ENCODE assay signal across 1 cellular context in the genomic region with DNA sequence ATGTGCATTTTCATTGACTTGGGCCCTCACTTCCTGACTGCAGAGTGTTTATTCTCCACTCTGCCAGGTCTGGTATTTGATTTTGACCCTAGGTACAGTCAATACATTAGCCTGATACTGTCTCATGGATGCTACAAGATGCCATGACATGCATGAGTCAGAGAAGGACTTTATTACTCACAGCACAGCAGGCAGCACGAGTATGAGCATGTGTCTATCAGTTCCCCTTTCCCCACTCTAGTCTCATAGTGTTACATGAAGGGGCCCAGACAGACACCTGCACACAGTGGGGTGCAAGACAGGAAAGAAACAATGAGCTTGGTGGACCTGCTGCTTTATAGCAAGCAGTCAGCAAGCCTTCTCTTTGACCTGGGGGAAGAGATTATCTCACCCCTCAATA.
TF ChIP-seq lines count a peak whose summit lies in the region.

No MANE protein-coding gene starts in this region.

TF ChIP-seq in HEK293, 187 proteins besides CTCF, POLR2A, EP300 and RAD21 (continued from another document and continues in another):
- TF ChIP-seq, protein P1, sequence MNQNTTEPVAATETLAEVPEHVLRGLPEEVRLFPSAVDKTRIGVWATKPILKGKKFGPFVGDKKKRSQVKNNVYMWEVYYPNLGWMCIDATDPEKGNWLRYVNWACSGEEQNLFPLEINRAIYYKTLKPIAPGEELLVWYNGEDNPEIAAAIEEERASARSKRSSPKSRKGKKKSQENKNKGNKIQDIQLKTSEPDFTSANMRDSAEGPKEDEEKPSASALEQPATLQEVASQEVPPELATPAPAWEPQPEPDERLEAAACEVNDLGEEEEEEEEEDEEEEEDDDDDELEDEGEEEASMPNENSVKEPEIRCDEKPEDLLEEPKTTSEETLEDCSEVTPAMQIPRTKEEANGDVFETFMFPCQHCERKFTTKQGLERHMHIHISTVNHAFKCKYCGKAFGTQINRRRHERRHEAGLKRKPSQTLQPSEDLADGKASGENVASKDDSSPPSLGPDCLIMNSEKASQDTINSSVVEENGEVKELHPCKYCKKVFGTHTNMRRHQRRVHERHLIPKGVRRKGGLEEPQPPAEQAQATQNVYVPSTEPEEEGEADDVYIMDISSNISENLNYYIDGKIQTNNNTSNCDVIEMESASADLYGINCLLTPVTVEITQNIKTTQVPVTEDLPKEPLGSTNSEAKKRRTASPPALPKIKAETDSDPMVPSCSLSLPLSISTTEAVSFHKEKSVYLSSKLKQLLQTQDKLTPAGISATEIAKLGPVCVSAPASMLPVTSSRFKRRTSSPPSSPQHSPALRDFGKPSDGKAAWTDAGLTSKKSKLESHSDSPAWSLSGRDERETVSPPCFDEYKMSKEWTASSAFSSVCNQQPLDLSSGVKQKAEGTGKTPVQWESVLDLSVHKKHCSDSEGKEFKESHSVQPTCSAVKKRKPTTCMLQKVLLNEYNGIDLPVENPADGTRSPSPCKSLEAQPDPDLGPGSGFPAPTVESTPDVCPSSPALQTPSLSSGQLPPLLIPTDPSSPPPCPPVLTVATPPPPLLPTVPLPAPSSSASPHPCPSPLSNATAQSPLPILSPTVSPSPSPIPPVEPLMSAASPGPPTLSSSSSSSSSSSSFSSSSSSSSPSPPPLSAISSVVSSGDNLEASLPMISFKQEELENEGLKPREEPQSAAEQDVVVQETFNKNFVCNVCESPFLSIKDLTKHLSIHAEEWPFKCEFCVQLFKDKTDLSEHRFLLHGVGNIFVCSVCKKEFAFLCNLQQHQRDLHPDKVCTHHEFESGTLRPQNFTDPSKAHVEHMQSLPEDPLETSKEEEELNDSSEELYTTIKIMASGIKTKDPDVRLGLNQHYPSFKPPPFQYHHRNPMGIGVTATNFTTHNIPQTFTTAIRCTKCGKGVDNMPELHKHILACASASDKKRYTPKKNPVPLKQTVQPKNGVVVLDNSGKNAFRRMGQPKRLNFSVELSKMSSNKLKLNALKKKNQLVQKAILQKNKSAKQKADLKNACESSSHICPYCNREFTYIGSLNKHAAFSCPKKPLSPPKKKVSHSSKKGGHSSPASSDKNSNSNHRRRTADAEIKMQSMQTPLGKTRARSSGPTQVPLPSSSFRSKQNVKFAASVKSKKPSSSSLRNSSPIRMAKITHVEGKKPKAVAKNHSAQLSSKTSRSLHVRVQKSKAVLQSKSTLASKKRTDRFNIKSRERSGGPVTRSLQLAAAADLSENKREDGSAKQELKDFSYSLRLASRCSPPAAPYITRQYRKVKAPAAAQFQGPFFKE (tag by site-specific recombination; IDR thresholded peaks at IDR 0.05; ENCODE audit: borderline replicate concordance): no peak
- TF ChIP-seq ZEB2 (tag by site-specific recombination; IDR thresholded peaks at IDR 0.05): 0 out of 2 replicates have a peak, but pooled peaks have one; percentile 16
- TF ChIP-seq KLF10 (tag by site-specific recombination; IDR thresholded peaks at IDR 0.05): no peak
- TF ChIP-seq ZFP69B (tag by site-specific recombination; IDR thresholded peaks at IDR 0.05): no peak
- TF ChIP-seq ZNF391 (tag by site-specific recombination; IDR thresholded peaks at IDR 0.05; ENCODE audit: borderline replicate concordance, low read depth): no peak
- no peak for TF ChIP-seq ZNF768 (tag by site-specific recombination; IDR thresholded peaks at IDR 0.05)
- TF ChIP-seq ZBTB20 (tag by site-specific recombination; IDR thresholded peaks at IDR 0.05): 0 out of 2 replicates have a peak, but pooled peaks have one; percentile 25
- TF ChIP-seq ZNF248 (tag by site-specific recombination; IDR thresholded peaks at IDR 0.05): no peak
- peak; percentile 71 for TF ChIP-seq SP7 (tag by site-specific recombination; IDR thresholded peaks at IDR 0.05)
- no peak for TF ChIP-seq ZNF132 (tag by site-specific recombination; IDR thresholded peaks at IDR 0.05; ENCODE audit: borderline replicate concordance)
- TF ChIP-seq, protein P2, sequence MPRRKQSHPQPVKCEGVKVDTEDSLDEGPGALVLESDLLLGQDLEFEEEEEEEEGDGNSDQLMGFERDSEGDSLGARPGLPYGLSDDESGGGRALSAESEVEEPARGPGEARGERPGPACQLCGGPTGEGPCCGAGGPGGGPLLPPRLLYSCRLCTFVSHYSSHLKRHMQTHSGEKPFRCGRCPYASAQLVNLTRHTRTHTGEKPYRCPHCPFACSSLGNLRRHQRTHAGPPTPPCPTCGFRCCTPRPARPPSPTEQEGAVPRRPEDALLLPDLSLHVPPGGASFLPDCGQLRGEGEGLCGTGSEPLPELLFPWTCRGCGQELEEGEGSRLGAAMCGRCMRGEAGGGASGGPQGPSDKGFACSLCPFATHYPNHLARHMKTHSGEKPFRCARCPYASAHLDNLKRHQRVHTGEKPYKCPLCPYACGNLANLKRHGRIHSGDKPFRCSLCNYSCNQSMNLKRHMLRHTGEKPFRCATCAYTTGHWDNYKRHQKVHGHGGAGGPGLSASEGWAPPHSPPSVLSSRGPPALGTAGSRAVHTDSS (tag by site-specific recombination; IDR thresholded peaks at IDR 0.05): no peak
- TF ChIP-seq FEZF1 (tag by site-specific recombination; IDR thresholded peaks at IDR 0.05): peak; percentile 41; the same call in 1 of the 2 replicates
- peak; percentile 35; the same call in 1 of the 2 replicates for TF ChIP-seq GFI1B (tag by site-specific recombination; IDR thresholded peaks at IDR 0.05)
- TF ChIP-seq ZNF366 (tag by site-specific recombination; conservative IDR thresholded peaks at IDR 0.05): peak; percentile 27; the same call in 1 of the 2 replicates
- TF ChIP-seq, protein P3, sequence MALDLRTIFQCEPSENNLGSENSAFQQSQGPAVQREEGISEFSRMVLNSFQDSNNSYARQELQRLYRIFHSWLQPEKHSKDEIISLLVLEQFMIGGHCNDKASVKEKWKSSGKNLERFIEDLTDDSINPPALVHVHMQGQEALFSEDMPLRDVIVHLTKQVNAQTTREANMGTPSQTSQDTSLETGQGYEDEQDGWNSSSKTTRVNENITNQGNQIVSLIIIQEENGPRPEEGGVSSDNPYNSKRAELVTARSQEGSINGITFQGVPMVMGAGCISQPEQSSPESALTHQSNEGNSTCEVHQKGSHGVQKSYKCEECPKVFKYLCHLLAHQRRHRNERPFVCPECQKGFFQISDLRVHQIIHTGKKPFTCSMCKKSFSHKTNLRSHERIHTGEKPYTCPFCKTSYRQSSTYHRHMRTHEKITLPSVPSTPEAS (tag by site-specific recombination; IDR thresholded peaks at IDR 0.05): no peak
- no peak for TF ChIP-seq ZNF747 (tag by site-specific recombination; IDR thresholded peaks at IDR 0.05)
- TF ChIP-seq, protein P4, sequence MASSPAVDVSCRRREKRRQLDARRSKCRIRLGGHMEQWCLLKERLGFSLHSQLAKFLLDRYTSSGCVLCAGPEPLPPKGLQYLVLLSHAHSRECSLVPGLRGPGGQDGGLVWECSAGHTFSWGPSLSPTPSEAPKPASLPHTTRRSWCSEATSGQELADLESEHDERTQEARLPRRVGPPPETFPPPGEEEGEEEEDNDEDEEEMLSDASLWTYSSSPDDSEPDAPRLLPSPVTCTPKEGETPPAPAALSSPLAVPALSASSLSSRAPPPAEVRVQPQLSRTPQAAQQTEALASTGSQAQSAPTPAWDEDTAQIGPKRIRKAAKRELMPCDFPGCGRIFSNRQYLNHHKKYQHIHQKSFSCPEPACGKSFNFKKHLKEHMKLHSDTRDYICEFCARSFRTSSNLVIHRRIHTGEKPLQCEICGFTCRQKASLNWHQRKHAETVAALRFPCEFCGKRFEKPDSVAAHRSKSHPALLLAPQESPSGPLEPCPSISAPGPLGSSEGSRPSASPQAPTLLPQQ (tag by site-specific recombination; IDR thresholded peaks at IDR 0.05): peak; percentile 61
- TF ChIP-seq ZNF292 (tag by site-specific recombination; IDR thresholded peaks at IDR 0.05; ENCODE audit: borderline replicate concordance, low read depth): no peak
- TF ChIP-seq HOXA7 (CRISPR knock-in tag; IDR thresholded peaks at IDR 0.05; ENCODE audit: borderline replicate concordance): no peak
- no peak for TF ChIP-seq REPIN1 (tag by site-specific recombination; IDR thresholded peaks at IDR 0.05; ENCODE audit: low read depth)
- 0 out of 2 replicates have a peak, but pooled peaks have one; percentile 18 for TF ChIP-seq OSR2 (tag by site-specific recombination; IDR thresholded peaks at IDR 0.05)
- no peak for TF ChIP-seq SCRT1 (tag by site-specific recombination; IDR thresholded peaks at IDR 0.05; ENCODE audit: borderline replicate concordance)
- no peak for TF ChIP-seq ZNF610 (tag by site-specific recombination; IDR thresholded peaks at IDR 0.05; ENCODE audit: borderline replicate concordance)
- TF ChIP-seq MZF1 (tag by site-specific recombination; IDR thresholded peaks at IDR 0.05; ENCODE audit: borderline replicate concordance): no peak
- TF ChIP-seq ZNF324 (tag by site-specific recombination; IDR thresholded peaks at IDR 0.05): no peak
- 0 out of 2 replicates have a peak, but pooled peaks have one; percentile 21 for TF ChIP-seq ZBTB8A (tag by site-specific recombination; IDR thresholded peaks at IDR 0.05)
- peak; percentile 24; the same call in 1 of the 2 replicates for TF ChIP-seq ZSCAN30 (tag by site-specific recombination; IDR thresholded peaks at IDR 0.05)
- no peak for TF ChIP-seq ZNF830 (tag by site-specific recombination; IDR thresholded peaks at IDR 0.05; ENCODE audit: low read depth)
- TF ChIP-seq ZNF561 (tag by site-specific recombination; IDR thresholded peaks at IDR 0.05; ENCODE audit: borderline replicate concordance): 0 out of 2 replicates have a peak, but pooled peaks have one; percentile 31
- no peak for TF ChIP-seq SETDB1 (IDR thresholded peaks at IDR 0.05; ENCODE audit: insufficient read length, low read length)
- TF ChIP-seq, protein P5, sequence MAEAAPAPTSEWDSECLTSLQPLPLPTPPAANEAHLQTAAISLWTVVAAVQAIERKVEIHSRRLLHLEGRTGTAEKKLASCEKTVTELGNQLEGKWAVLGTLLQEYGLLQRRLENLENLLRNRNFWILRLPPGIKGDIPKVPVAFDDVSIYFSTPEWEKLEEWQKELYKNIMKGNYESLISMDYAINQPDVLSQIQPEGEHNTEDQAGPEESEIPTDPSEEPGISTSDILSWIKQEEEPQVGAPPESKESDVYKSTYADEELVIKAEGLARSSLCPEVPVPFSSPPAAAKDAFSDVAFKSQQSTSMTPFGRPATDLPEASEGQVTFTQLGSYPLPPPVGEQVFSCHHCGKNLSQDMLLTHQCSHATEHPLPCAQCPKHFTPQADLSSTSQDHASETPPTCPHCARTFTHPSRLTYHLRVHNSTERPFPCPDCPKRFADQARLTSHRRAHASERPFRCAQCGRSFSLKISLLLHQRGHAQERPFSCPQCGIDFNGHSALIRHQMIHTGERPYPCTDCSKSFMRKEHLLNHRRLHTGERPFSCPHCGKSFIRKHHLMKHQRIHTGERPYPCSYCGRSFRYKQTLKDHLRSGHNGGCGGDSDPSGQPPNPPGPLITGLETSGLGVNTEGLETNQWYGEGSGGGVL (tag by site-specific recombination; IDR thresholded peaks at IDR 0.05): peak; percentile 44; the same call in 1 of the 2 replicates
- TF ChIP-seq, protein P6, sequence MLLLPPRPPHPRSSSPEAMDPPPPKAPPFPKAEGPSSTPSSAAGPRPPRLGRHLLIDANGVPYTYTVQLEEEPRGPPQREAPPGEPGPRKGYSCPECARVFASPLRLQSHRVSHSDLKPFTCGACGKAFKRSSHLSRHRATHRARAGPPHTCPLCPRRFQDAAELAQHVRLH (tag by site-specific recombination; IDR thresholded peaks at IDR 0.05): no peak
- no peak for TF ChIP-seq MYNN (tag by site-specific recombination; IDR thresholded peaks at IDR 0.05; ENCODE audit: borderline replicate concordance)
- no peak for TF ChIP-seq TCF7L2 (IDR thresholded peaks at IDR 0.05; ENCODE audit: borderline replicate concordance, low read depth, low read length)
- TF ChIP-seq ZNF548 (tag by site-specific recombination; IDR thresholded peaks at IDR 0.05): no peak
- TF ChIP-seq ZNF521 (tag by site-specific recombination; IDR thresholded peaks at IDR 0.05): no peak
- TF ChIP-seq ZNF169 (tag by site-specific recombination; IDR thresholded peaks at IDR 0.05): no peak
- no peak; the same call in 1 of the 2 replicates for TF ChIP-seq ZNF335 (tag by site-specific recombination; conservative IDR thresholded peaks at IDR 0.05)
- no peak for TF ChIP-seq ZNF2 (tag by site-specific recombination; IDR thresholded peaks at IDR 0.05)
- TF ChIP-seq, protein P7, sequence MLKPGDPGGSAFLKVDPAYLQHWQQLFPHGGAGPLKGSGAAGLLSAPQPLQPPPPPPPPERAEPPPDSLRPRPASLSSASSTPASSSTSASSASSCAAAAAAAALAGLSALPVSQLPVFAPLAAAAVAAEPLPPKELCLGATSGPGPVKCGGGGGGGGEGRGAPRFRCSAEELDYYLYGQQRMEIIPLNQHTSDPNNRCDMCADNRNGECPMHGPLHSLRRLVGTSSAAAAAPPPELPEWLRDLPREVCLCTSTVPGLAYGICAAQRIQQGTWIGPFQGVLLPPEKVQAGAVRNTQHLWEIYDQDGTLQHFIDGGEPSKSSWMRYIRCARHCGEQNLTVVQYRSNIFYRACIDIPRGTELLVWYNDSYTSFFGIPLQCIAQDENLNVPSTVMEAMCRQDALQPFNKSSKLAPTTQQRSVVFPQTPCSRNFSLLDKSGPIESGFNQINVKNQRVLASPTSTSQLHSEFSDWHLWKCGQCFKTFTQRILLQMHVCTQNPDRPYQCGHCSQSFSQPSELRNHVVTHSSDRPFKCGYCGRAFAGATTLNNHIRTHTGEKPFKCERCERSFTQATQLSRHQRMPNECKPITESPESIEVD (tag by site-specific recombination; IDR thresholded peaks at IDR 0.05): peak; percentile 33; the same call in 1 of the 2 replicates
- TF ChIP-seq ZNF530 (tag by site-specific recombination; IDR thresholded peaks at IDR 0.05; ENCODE audit: low read depth): no peak
- no peak for TF ChIP-seq OVOL3 (tag by site-specific recombination; IDR thresholded peaks at IDR 0.05)
- TF ChIP-seq, protein P8, sequence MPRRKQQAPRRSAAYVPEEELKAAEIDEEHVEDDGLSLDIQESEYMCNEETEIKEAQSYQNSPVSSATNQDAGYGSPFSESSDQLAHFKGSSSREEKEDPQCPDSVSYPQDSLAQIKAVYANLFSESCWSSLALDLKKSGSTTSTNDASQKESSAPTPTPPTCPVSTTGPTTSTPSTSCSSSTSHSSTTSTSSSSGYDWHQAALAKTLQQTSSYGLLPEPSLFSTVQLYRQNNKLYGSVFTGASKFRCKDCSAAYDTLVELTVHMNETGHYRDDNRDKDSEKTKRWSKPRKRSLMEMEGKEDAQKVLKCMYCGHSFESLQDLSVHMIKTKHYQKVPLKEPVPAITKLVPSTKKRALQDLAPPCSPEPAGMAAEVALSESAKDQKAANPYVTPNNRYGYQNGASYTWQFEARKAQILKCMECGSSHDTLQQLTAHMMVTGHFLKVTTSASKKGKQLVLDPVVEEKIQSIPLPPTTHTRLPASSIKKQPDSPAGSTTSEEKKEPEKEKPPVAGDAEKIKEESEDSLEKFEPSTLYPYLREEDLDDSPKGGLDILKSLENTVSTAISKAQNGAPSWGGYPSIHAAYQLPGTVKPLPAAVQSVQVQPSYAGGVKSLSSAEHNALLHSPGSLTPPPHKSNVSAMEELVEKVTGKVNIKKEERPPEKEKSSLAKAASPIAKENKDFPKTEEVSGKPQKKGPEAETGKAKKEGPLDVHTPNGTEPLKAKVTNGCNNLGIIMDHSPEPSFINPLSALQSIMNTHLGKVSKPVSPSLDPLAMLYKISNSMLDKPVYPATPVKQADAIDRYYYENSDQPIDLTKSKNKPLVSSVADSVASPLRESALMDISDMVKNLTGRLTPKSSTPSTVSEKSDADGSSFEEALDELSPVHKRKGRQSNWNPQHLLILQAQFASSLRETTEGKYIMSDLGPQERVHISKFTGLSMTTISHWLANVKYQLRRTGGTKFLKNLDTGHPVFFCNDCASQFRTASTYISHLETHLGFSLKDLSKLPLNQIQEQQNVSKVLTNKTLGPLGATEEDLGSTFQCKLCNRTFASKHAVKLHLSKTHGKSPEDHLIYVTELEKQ (tag by site-specific recombination; IDR thresholded peaks at IDR 0.05; ENCODE audit: borderline replicate concordance): 0 out of 2 replicates have a peak, but pooled peaks have one; percentile 37
- peak; percentile 74 for TF ChIP-seq ZNF600 (tag by site-specific recombination; IDR thresholded peaks at IDR 0.05)
- TF ChIP-seq ZNF302 (tag by site-specific recombination; IDR thresholded peaks at IDR 0.05; ENCODE audit: low read depth): no peak
